Comparison of ENCODE assay signal across 15 cellular contexts in genomic region chr16:30401768-30402425, GRCh38. TPM values are rescaled to one million over a fixed set of nuclear protein-coding genes. Genes with fewer than 3 reads are reported as not detected.
DNase-seq lines count a peak whose midpoint lies in the region; ATAC-seq and TF ChIP-seq lines count a peak whose summit lies in the region.
"Had no signal": no experiment of that assay in that cellular context is flagged by ENCODE, and none has a peak within 500 bp of the region (broad histone marks: within the 10 kb centered on the region; RNA-seq: fewer than 3 reads in every experiment).

No MANE protein-coding gene starts in this region.

- no peak overlapping the region for H3K9ac ChIP-seq in MM.1S (ENCODE audit: low read length)

- peaks cover 45% of the 10 kb centered on the region for H3K4me1 Mint-ChIP-seq in activated CD8-positive, alpha-beta memory T cell treated with anti-CD3 and anti-CD28 coated beads, Interleukin-2, amount 10 ng/mL, durations not matched to agents 7 days and 5 days
- H3K4me1 Mint-ChIP-seq in endothelial cell (ENCODE audit: unreplicated experiment): peaks cover 19% of the 10 kb centered on the region
- H3K4me1 Mint-ChIP-seq in progenitor cell of endocrine pancreas (ENCODE audit: low read depth): peaks cover 16% of the 10 kb centered on the region

- no peaks in the 10 kb centered on the region for H3K9me3 Mint-ChIP-seq in activated CD8-positive, alpha-beta memory T cell treated with anti-CD3 and anti-CD28 coated beads, Interleukin-2, amount 10 ng/mL, durations not matched to agents 7 days and 5 days (ENCODE audit: low read depth)
- no peaks in the 10 kb centered on the region for H3K9me3 Mint-ChIP-seq in endothelial cell (ENCODE audit: unreplicated experiment)
- no peaks in the 10 kb centered on the region for H3K9me3 Mint-ChIP-seq in progenitor cell of endocrine pancreas (ENCODE audit: low read depth)

- no peak for ATAC-seq in activated CD8-positive, alpha-beta memory T cell treated with anti-CD3 and anti-CD28 coated beads, Interleukin-2, amount 10 ng/mL, durations not matched to agents 7 days and 5 days
- ATAC-seq: PC-3 had no signal

- H3K36me3 Mint-ChIP-seq in activated CD8-positive, alpha-beta memory T cell treated with anti-CD3 and anti-CD28 coated beads, Interleukin-2, amount 10 ng/mL, durations not matched to agents 7 days and 5 days: peaks cover 8% of the 10 kb centered on the region
- H3K36me3 Mint-ChIP-seq in endothelial cell (ENCODE audit: low read depth, unreplicated experiment) (peaks cover 5% of the 10 kb centered on the region), progenitor cell of endocrine pancreas (ENCODE audit: insufficient read depth) (peaks cover 8% of the 10 kb centered on the region)

- peaks cover 17% of the 10 kb centered on the region for H3F3A ChIP-seq in MM.1S (ENCODE audit: insufficient read depth, low read length)

- no peak overlapping the region for H3K27ac ChIP-seq in MM.1S (ENCODE audit: low read length)
- H3K27ac ChIP-seq: brain microvascular endothelial cell had no signal

- H2AFZ ChIP-seq in MM.1S (ENCODE audit: low read length): no peak overlapping the region

- H3K4me1 ChIP-seq in MM.1S (ENCODE audit: low read length): peaks cover 2% of the 10 kb centered on the region; the same call in 1 of the 2 replicates

- no peak overlapping the region for H3K27ac Mint-ChIP-seq in activated CD8-positive, alpha-beta memory T cell treated with anti-CD3 and anti-CD28 coated beads, Interleukin-2, amount 10 ng/mL, durations not matched to agents 7 days and 5 days
- H3K27ac Mint-ChIP-seq in endothelial cell (ENCODE audit: unreplicated experiment): peak overlapping the region; percentile 33
- peak overlapping the region; percentile 65 for H3K27ac Mint-ChIP-seq in progenitor cell of endocrine pancreas

- peak overlapping the region; percentile 0 for H3K4me3 Mint-ChIP-seq in activated CD8-positive, alpha-beta memory T cell treated with anti-CD3 and anti-CD28 coated beads, Interleukin-2, amount 10 ng/mL, durations not matched to agents 7 days and 5 days
- H3K4me3 Mint-ChIP-seq in endothelial cell (ENCODE audit: unreplicated experiment) (peak overlapping the region; percentile 70), progenitor cell of endocrine pancreas (ENCODE audit: low read depth) (peak overlapping the region; percentile 77)

- CTCF ChIA-PET in activated CD8-positive, alpha-beta memory T cell treated with anti-CD3 and anti-CD28 coated beads, Interleukin-2, amount 10 ng/mL, durations not matched to agents 7 days and 5 days (lab: Charles Lee): interaction anchor here (8.2 kb wide), 1 partner anchor 7 kb away, joined by 73 read pairs; the partner anchor contains the start of gene ZNF771

- H3K9me3 ChIP-seq in MM.1S (replicated peaks; ENCODE audit: insufficient read depth, low read length): no peaks in the 10 kb centered on the region

- H3K27me3 Mint-ChIP-seq in activated CD8-positive, alpha-beta memory T cell treated with anti-CD3 and anti-CD28 coated beads, Interleukin-2, amount 10 ng/mL, durations not matched to agents 7 days and 5 days: peaks cover 20% of the 10 kb centered on the region
- H3K27me3 Mint-ChIP-seq in endothelial cell (ENCODE audit: unreplicated experiment) (peaks cover 10% of the 10 kb centered on the region), progenitor cell of endocrine pancreas (no peaks in the 10 kb centered on the region)

- no peaks in the 10 kb centered on the region for H3K9me2 ChIP-seq in MM.1S (replicated peaks; ENCODE audit: insufficient read depth, low read length)

- H3K27me3 ChIP-seq in MM.1S (replicated peaks; ENCODE audit: insufficient read depth, low read length): no peaks in the 10 kb centered on the region
- H3K27me3 ChIP-seq: brain microvascular endothelial cell had no signal

- no peak for DNase-seq in activated CD8-positive, alpha-beta memory T cell treated with anti-CD3 and anti-CD28 coated beads, Interleukin-2, amount 10 ng/mL, durations not matched to agents 7 days and 5 days
- DNase-seq in activated CD8-positive, alpha-beta memory T cell treated with anti-CD3 and anti-CD28 coated beads, Interleukin-2, amount 50 U/mL, for 4 hours: no peak
- DNase-seq in NCI-H774 (lab: John Stamatoyannopoulos, UW) (peak; percentile 51), endothelial cell (ENCODE audit: low spot score) (no peak), progenitor cell of endocrine pancreas (ENCODE audit: low spot score, unreplicated experiment) (no peak), NCI-H1092 (lab: John Stamatoyannopoulos, UW) (no peak), NCI-H2196 (lab: John Stamatoyannopoulos, UW; ENCODE audit: unreplicated experiment) (no peak), MM.1S (no peak)
- DNase-seq: brain microvascular endothelial cell; GDM1; NCI-H2029; PC-3; stimulated activated CD4-positive, alpha-beta T cell treated with anti-CD3 and anti-CD28 coated beads, Interleukin-1b, Interleukin-23, amount 100 ng/mL, for 48 hours had no signal

- TF ChIP-seq CTCF in endothelial cell (IDR thresholded peaks at IDR 0.05; ENCODE audit: unreplicated experiment) (no peak), progenitor cell of endocrine pancreas (IDR thresholded peaks at IDR 0.05; ENCODE audit: unreplicated experiment) (no peak), MM.1S (IDR thresholded peaks at IDR 0.05; ENCODE audit: low read length) (no peak)

- H3K79me2 ChIP-seq in MM.1S (ENCODE audit: low read length): peaks cover 12% of the 10 kb centered on the region

- H3K36me3 ChIP-seq in MM.1S (replicated peaks; ENCODE audit: insufficient read depth, low read length): 0 out of 2 replicates have a peak, but pooled peaks cover 2% of the 10 kb centered on the region

- H3K4me2 ChIP-seq in MM.1S (ENCODE audit: low read depth, low read length): no peak overlapping the region

- H4K20me1 ChIP-seq in MM.1S (ENCODE audit: insufficient read depth, low read length): no peaks in the 10 kb centered on the region

- no peak overlapping the region for H3K4me3 ChIP-seq in MM.1S (ENCODE audit: low read length)

RNA-seq across cellular contexts. Expression of gene ZNF771, which starts 5.5 kb away (rescaled TPM):
- 1 to 10 TPM; 4.9 to 5.4 TPM for total RNA-seq in activated CD8-positive, alpha-beta memory T cell treated with anti-CD3 and anti-CD28 coated beads, Interleukin-2, amount 10 ng/mL, durations not matched to agents 7 days and 5 days
- total RNA-seq in endothelial cell (ENCODE audit: unreplicated experiment) (16.3 TPM), progenitor cell of endocrine pancreas (13.2 and 13.7 TPM in 2 replicates)

RNA-seq across cellular contexts. Expression of gene ZNF48, which starts 6.7 kb away (rescaled TPM):
- total RNA-seq in activated CD8-positive, alpha-beta memory T cell treated with anti-CD3 and anti-CD28 coated beads, Interleukin-2, amount 10 ng/mL, durations not matched to agents 7 days and 5 days: 10 to 100 TPM; 13.7 to 15.6 TPM
- total RNA-seq in endothelial cell (ENCODE audit: unreplicated experiment) (40.4 TPM), progenitor cell of endocrine pancreas (59.7 and 62.6 TPM in 2 replicates)

RNA-seq across cellular contexts. Expression of gene SEPTIN1, which starts 19.5 kb away (rescaled TPM):
- total RNA-seq in activated CD8-positive, alpha-beta memory T cell treated with anti-CD3 and anti-CD28 coated beads, Interleukin-2, amount 10 ng/mL, durations not matched to agents 7 days and 5 days: 100 to 1,000 TPM; 259 to 278 TPM
- total RNA-seq in endothelial cell (ENCODE audit: unreplicated experiment) (1.6 TPM), progenitor cell of endocrine pancreas (2.0 and 2.3 TPM in 2 replicates)

RNA-seq across cellular contexts. Expression of gene MYL11, which starts 27.3 kb away (rescaled TPM):
- total RNA-seq in activated CD8-positive, alpha-beta memory T cell treated with anti-CD3 and anti-CD28 coated beads, Interleukin-2, amount 10 ng/mL, durations not matched to agents 7 days and 5 days: 1 to 10 TPM in 1 of 2 experiments, not detected in 1; 1.0 TPM
- total RNA-seq in endothelial cell (ENCODE audit: unreplicated experiment): 0.85 TPM
- 2.6 and 3.5 TPM in 2 replicates for total RNA-seq in progenitor cell of endocrine pancreas
- total RNA-seq: glomerular endothelial cell; PC-3; T-helper 2 cell treated with Interferon-gamma antibody and Interleukin-4, amounts not matched to agents 100 ng/mL and 5 ng/mL, for 36 hours had no signal

RNA-seq across cellular contexts. Expression of gene DCTPP1, which starts 27.9 kb away (rescaled TPM):
- total RNA-seq in activated CD8-positive, alpha-beta memory T cell treated with anti-CD3 and anti-CD28 coated beads, Interleukin-2, amount 10 ng/mL, durations not matched to agents 7 days and 5 days: 100 to 1,000 TPM in 1 of 2 experiments, 10 to 100 TPM in 1; 72.0 to 108 TPM
- 61.1 TPM for total RNA-seq in endothelial cell (ENCODE audit: unreplicated experiment)
- 65.9 and 71.9 TPM in 2 replicates for total RNA-seq in progenitor cell of endocrine pancreas

Comparison
In these comparisons a context has a peak if more than half of its experiments do, and no peak if none do; other contexts are left out.
1. H3K4me3 Mint-ChIP-seq: peak in every context shown above with its lines; median percentile 77 in progenitor cell of endocrine pancreas; 70 in endothelial cell; 0 in activated CD8-positive, alpha-beta memory T cell treated with anti-CD3 and anti-CD28 coated beads, Interleukin-2, amount 10 ng/mL, durations not matched to agents 7 days and 5 days.
2. RNA of gene SEPTIN1, which starts 19.5 kb away (total RNA-seq): 259 to 278 TPM in activated CD8-positive, alpha-beta memory T cell treated with anti-CD3 and anti-CD28 coated beads, Interleukin-2, amount 10 ng/mL, durations not matched to agents 7 days and 5 days; 2.0 to 2.3 TPM in progenitor cell of endocrine pancreas and 1.6 TPM in endothelial cell (single experiment); every median in the first group is over 10 times any median in the second.